In the genomic region with DNA sequence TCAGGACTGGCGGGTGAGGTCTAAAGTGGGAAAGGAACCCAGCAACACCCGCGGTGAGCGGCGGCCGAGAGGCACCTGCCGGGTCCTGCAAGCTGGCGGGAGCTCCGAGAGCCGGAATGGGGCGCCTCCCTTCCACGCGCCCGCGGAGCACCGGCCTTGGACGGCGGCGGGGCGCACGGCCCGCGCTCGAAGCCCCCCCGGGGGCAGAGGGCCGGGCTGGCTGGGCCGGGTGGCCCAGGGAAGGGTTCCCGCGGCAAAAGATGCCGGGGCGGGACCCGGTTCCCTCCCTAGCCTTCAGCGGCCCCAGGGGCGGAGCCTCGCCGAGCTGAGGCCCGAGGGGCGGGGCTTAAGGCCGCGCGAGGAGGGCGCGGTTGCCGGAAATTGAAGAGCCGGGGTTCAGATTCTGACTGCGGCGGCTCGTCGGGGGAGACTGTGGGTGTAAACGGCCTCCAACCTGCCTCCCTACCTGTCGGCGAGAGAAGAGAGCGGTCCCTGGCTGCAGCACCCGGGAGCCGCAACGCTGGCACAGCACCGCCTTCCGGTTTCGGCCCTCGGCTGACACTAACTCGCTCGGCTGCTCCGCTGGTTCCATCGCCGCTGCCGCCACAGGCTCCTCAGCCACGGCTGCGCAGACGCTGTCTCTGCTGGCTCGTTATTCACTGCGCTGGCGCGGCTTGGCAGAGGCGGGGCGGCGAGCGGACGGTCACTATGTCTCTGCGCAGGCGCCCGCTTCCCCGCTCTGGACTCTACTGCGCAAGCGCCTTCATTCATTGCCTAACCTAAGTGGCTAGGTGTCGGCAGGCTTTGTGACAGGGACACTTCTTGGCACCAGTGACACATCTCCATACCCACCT, we compare ENCODE assay signal across 8 cellular contexts. TPM values are rescaled to one million over a fixed set of nuclear protein-coding genes. Genes with fewer than 3 reads are reported as not detected.
DNase-seq lines count a peak whose midpoint lies in the region; ATAC-seq and TF ChIP-seq lines count a peak whose summit lies in the region.

TSS of gene RABIF (minus strand) at position 643 of the 854 bp plus-strand sequence. CDS start at position 592, 51 bp downstream.

- H3K27me3 Mint-ChIP-seq in effector memory CD8-positive, alpha-beta T cell = no peaks in the 10 kb centered on the region

- no peak within 1 kb of the TSS for H3K23ac ChIP-seq in mesenchymal stem cell (ENCODE audit: low read length in 2 of 2)

- peak within 1 kb of the TSS; percentile 75 to 92 for H3K4me3 ChIP-seq in mesenchymal stem cell (ENCODE audit: insufficient read depth in 1 of 2, low read depth in 1 of 2, low read length in 2 of 2)

- H3K27ac Mint-ChIP-seq in effector memory CD8-positive, alpha-beta T cell = peak within 1 kb of the TSS; percentile 89 to 94

- H2AK5ac ChIP-seq in mesenchymal stem cell (ENCODE audit: low read length, severe bottlenecking) = no peak within 1 kb of the TSS

- peak within 1 kb of the TSS; percentile 91 for H3K4me2 ChIP-seq in mesenchymal stem cell (ENCODE audit: low read length, poor library complexity, severe bottlenecking)

- H3K4me1 ChIP-seq in mesenchymal stem cell (ENCODE audit: control insufficient read depth, insufficient read depth, low read depth, low read length) = peaks cover 8% of the 10 kb centered on the region

- no peak for TF ChIP-seq CTCF in GM20000 (IDR thresholded peaks at IDR 0.05; ENCODE audit: extremely low read depth, missing control alignments)

- H2BK120ac ChIP-seq in mesenchymal stem cell (ENCODE audit: low read depth, low read length) = peak within 1 kb of the TSS; percentile 6

- CTCF ChIA-PET in activated CD8-positive, alpha-beta memory T cell treated with anti-CD3 and anti-CD28 coated beads for 36 hours (lab: Charles Lee) = interaction anchor here (1.2 kb wide), 1 partner anchor 27 kb away, joined by 3 read pairs; no protein-coding TSS in a partner anchor

- H3K18ac ChIP-seq in mesenchymal stem cell (ENCODE audit: low read depth in 1 of 2, low read length in 2 of 2) = peak within 1 kb of the TSS; percentile 63 to 68

- peak within 1 kb of the TSS; percentile 48 for H4K91ac ChIP-seq in mesenchymal stem cell (ENCODE audit: low read length)

- WGBS in mesenchymal stem cell = under 1% methylated on average over 75 of the region's 85 CpGs

- peaks cover 8 to 14% of the 10 kb centered on the region in 2 donors for H3K4me1 Mint-ChIP-seq in effector memory CD8-positive, alpha-beta T cell (ENCODE audit: low read depth in 2 of 2)

- H3K27me3 ChIP-seq in mesenchymal stem cell (ENCODE audit: control insufficient read depth in 1 of 2, insufficient read depth in 1 of 2, low read length in 2 of 2) = no peaks in the 10 kb centered on the region

- ATAC-seq in effector memory CD8-positive, alpha-beta T cell (replicated peaks) = peak; percentile 87

- peaks cover 13% of the 10 kb centered on the region for H3K79me1 ChIP-seq in mesenchymal stem cell (replicated peaks; ENCODE audit: low read length, poor library complexity, severe bottlenecking)

- peak within 1 kb of the TSS; percentile 89 for H3K27ac ChIP-seq in mesenchymal stem cell (ENCODE audit: low read length, poor library complexity, severe bottlenecking)

- POLR2A ChIA-PET in activated CD8-positive, alpha-beta memory T cell treated with anti-CD3 and anti-CD28 coated beads for 36 hours (lab: Charles Lee) = interaction anchor here (0.6 to 1.2 kb wide), 3 partner anchors 83 to 118 kb away, joined by 3 read pairs; partner anchors contain the start of gene TMEM183A

- no peaks in the 10 kb centered on the region for H3K9me3 Mint-ChIP-seq in effector memory CD8-positive, alpha-beta T cell

- H2BK12ac ChIP-seq in mesenchymal stem cell (ENCODE audit: low read length in 2 of 2) = no peak within 1 kb of the TSS

- H3K36me3 ChIP-seq in mesenchymal stem cell (ENCODE audit: control insufficient read depth in 1 of 2, insufficient read depth in 2 of 2, low read depth in 1 of 2, low read length in 2 of 2) = peaks cover 14 to 40% of the 10 kb centered on the region in 2 experiments

- no peaks in the 10 kb centered on the region for H3K9me3 ChIP-seq in mesenchymal stem cell (ENCODE audit: control insufficient read depth, low read length)

- H3K4me3 Mint-ChIP-seq in effector memory CD8-positive, alpha-beta T cell = peak within 1 kb of the TSS; percentile 84 to 89

- H3K14ac ChIP-seq in mesenchymal stem cell (ENCODE audit: low read length in 2 of 2) = peak within 1 kb of the TSS in 1 of 2 experiments; percentile 61

- peak within 1 kb of the TSS; percentile 49 to 90 for H3K4ac ChIP-seq in mesenchymal stem cell (ENCODE audit: low read depth in 1 of 2, low read length in 2 of 2)

- DNase-seq in COLO668 (lab: John Stamatoyannopoulos, UW; ENCODE audit: unreplicated experiment) (peak; percentile 98), GM20000 (ENCODE audit: low spot score) (peak; percentile 96), HT-29 (ENCODE audit: low spot score) (peak; percentile 99), NOMO-1 (lab: John Stamatoyannopoulos, UW; ENCODE audit: unreplicated experiment in 2 of 2) (peak; percentile 94 to 96), mesenchymal stem cell (peak; percentile 96)
- DNase-seq in effector memory CD8-positive, alpha-beta T cell = peak; percentile 94 to 96 (median 96)
- DNase-seq in stimulated activated CD8-positive, alpha-beta memory T cell treated with anti-CD3 and anti-CD28 coated beads, Interleukin-12 subunit alpha, Interleukin-12 subunit beta, amount 100 ng/mL, for 4 hours (ENCODE audit: low read depth) = peak; percentile 95

- peaks cover 39% of the 10 kb centered on the region for H3K36me3 Mint-ChIP-seq in effector memory CD8-positive, alpha-beta T cell (ENCODE audit: insufficient read depth)

- H2AFZ ChIP-seq in mesenchymal stem cell (ENCODE audit: low read depth, low read length) = no peak within 1 kb of the TSS

- peak within 1 kb of the TSS; percentile 21 for H2BK5ac ChIP-seq in mesenchymal stem cell (ENCODE audit: low read depth, low read length, poor library complexity, severe bottlenecking)

- H2BK15ac ChIP-seq in mesenchymal stem cell (ENCODE audit: low read depth, poor library complexity, severe bottlenecking) = peak within 1 kb of the TSS; percentile 6

- peak within 1 kb of the TSS; percentile 33 for H4K8ac ChIP-seq in mesenchymal stem cell (ENCODE audit: low read length)

- H3K9ac ChIP-seq in mesenchymal stem cell (ENCODE audit: low read length) = peak within 1 kb of the TSS; percentile 89

RNA-seq across cellular contexts. Expression of gene RABIF, which starts in this region (rescaled TPM):
- 5.9 and 8.2 TPM in 2 replicates for total RNA-seq in HT-29 (2014; rRNA removed; shearing (Covaris generic))
- total RNA-seq in activated CD8-positive, alpha-beta memory T cell treated with anti-CD3 and anti-CD28 coated beads for 36 hours = 10 to 100 TPM; 11.4 to 11.7 TPM
- polyA plus RNA-seq in mesenchymal stem cell (2013, experiment 1 of 2) = 12.4 TPM
- 12.2 TPM for polyA plus RNA-seq in mesenchymal stem cell (2013, experiment 2 of 2)

Comparison
In these comparisons a context has a peak if more than half of its experiments do, and no peak if none do; other contexts are left out.
1. Peak in every context shown above with its lines: DNase-seq, ATAC-seq, H3K4me3 ChIP-seq and H3K27ac ChIP-seq.